ENCODE assay signal across 8 cellular contexts in the genomic region with DNA sequence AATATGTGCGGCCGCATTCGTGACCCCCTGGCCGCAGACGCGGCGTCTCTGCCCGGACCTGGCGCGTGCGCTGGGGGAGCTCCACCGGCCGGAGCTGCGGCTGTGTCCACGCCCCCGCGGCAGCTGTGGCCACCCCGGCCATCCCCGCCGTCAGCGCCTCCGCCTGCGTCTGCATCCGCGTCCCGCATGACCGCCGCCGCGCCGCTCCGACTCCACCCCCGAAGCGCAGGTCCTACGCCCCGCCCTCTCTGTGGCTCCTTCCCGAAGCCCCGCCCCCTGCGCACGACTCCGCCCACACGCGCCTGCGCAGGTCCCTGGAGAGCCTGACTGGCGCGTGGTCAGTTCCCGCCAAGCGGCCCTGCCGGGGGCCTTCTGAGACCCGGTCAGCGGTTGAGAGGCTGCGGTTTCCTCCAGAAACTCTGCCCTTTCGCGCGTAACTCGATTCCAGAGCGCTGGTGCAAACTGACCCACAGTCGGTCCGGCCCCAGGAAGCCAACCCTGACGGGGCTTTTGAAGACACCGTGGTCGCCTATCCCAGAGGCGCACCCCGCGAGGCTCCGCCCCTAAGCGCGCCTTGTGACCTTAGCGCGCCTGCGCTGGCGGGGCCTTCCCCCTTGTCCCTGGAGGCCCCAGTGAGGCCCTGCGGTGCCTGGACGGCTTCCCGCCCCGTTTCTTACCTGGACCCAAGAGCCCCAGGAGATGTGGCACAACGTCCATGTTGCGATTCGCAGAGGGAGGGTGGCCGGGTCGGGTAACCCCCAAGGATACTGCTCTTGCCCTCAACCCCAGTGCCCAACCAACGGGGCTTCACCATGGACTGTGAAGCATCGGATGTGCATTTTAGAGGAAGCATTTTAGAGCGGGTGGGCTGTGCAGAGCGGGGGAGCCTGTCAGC. TPM values are rescaled to one million over a fixed set of nuclear protein-coding genes. Genes with fewer than 3 reads are reported as not detected.
DNase-seq lines count a peak whose midpoint lies in the region; ATAC-seq, FAIRE-seq and TF ChIP-seq lines count a peak whose summit lies in the region.

A gene with protein sequence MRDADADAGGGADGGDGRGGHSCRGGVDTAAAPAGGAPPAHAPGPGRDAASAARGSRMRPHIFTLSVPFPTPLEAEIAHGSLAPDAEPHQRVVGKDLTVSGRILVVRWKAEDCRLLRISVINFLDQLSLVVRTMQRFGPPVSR (minus strand): TSS at position 554 of the 895 bp plus-strand sequence. CDS start 366 bp downstream, at position 188.

- H3K4me3 Mint-ChIP-seq in immature natural killer cell = peak within 1 kb of the TSS; percentile 80 to 87 (median 81)

- H3K36me3 ChIP-seq in WERI-Rb-1 (peaks cover 14% of the 10 kb centered on the region), breast epithelium (no peaks in the 10 kb centered on the region)

- intact Hi-C loops in breast epithelium (cut with DNase I; ENCODE audit: low total_unique reads) = no loop called here

- POLR2A ChIA-PET in A549 (lab: Yijun Ruan, JAX) = interaction anchor here (0.5 to 1.3 kb wide), 4 partner anchors 11 to 762 kb away, joined by 3 to 8 read pairs (median 4); a partner anchor contains a TSS

- H3K27ac ChIP-seq in A549 (peak within 1 kb of the TSS; percentile 71 to 91), WERI-Rb-1 (peak within 1 kb of the TSS; percentile 44), breast epithelium (peak within 1 kb of the TSS; percentile 48 to 82)

- TF ChIP-seq POLR2A in A549 (IDR thresholded peaks at IDR 0.05; ENCODE audit: low read length) (peak; percentile 66), breast epithelium (IDR thresholded peaks at IDR 0.05) (no peak)

- TF ChIP-seq CTCF in A549 (IDR thresholded peaks at IDR 0.05) (no peak), WERI-Rb-1 (IDR thresholded peaks at IDR 0.05; ENCODE audit: low read depth, low read length) (no peak), breast epithelium (IDR thresholded peaks at IDR 0.05) (no peak)

- peak within 1 kb of the TSS; percentile 89 to 96 (median 94) for H3K27ac Mint-ChIP-seq in immature natural killer cell

- DNase-seq in A549 (ENCODE audit: low read depth in 1 of 2, low spot score in 1 of 2) (peak; percentile 83 to 94), NCI-H2171 (lab: John Stamatoyannopoulos, UW) (peak; percentile 71), WERI-Rb-1 (peak; percentile 95), breast epithelium (ENCODE audit: low spot score in 2 of 2) (peak; percentile 87 to 90), immature natural killer cell (peak; percentile 96), smooth muscle cell of the brain vasculature (ENCODE audit: low read depth, low spot score) (peak; percentile 58)

- no peaks in the 10 kb centered on the region for H3K9me3 Mint-ChIP-seq in immature natural killer cell

- H3K36me3 Mint-ChIP-seq in immature natural killer cell = no peaks in the 10 kb centered on the region

- CTCF ChIA-PET in A549 (lab: Yijun Ruan, JAX) = interaction anchor here (1.8 kb wide), 1 partner anchor 11 kb away, joined by 6 read pairs; a partner anchor contains a TSS

- WGBS in A549 (ENCODE audit: missing lambda C conversion rate) = 47% methylated on average over 8 of the region's 85 CpGs

- H3K4me1 Mint-ChIP-seq in immature natural killer cell = peaks cover 7 to 10% of the 10 kb centered on the region in 2 donors

- TF ChIP-seq EP300 in A549 (IDR thresholded peaks at IDR 0.05) = no peak

- peaks cover 6 to 12% (median 11%) of the 10 kb centered on the region in 3 donors for H3K27me3 Mint-ChIP-seq in immature natural killer cell (ENCODE audit: low read depth in 3 of 3)

- peak; percentile 88 to 93 for ATAC-seq in A549
- ATAC-seq in GM18867 (IDR thresholded peaks at IDR 0.05; ENCODE audit: unreplicated experiment) = peak; percentile 82
- ATAC-seq in HG03097 (IDR thresholded peaks at IDR 0.05; ENCODE audit: low FRiP score, unreplicated experiment) = peak; percentile 72

- peak within 1 kb of the TSS; percentile 97 for H3K4me2 ChIP-seq in A549

- H3K4me3 ChIP-seq in A549 = peak within 1 kb of the TSS; percentile 83
- peak within 1 kb of the TSS; percentile 39 for H3K4me3 ChIP-seq in WERI-Rb-1 (ENCODE audit: low read depth, low read length)
- peak within 1 kb of the TSS; percentile 44 to 72 (median 48) for H3K4me3 ChIP-seq in breast epithelium

- H3K27me3 ChIP-seq in WERI-Rb-1 (ENCODE audit: insufficient read depth, low read depth, severe bottlenecking) (peaks cover 7% of the 10 kb centered on the region), breast epithelium (peaks cover 0 to 27% of the 10 kb centered on the region in 2 donors)

- TF ChIP-seq RAD21 in A549 (conservative IDR thresholded peaks at IDR 0.05 in 1 of 2, IDR thresholded peaks at IDR 0.05 in 1 of 2) = no peak

- H3K9me3 ChIP-seq in A549 (no peaks in the 10 kb centered on the region), WERI-Rb-1 (ENCODE audit: severe bottlenecking) (peaks cover 8% of the 10 kb centered on the region), breast epithelium (no peaks in the 10 kb centered on the region)

- FAIRE-seq in A549 (lab: Jason Lieb, UNC) = peak; percentile 43

- peaks cover 5% of the 10 kb centered on the region; the same call in 1 of the 3 replicates for H3K4me1 ChIP-seq in A549
- H3K4me1 ChIP-seq in breast epithelium = no peaks in the 10 kb centered on the region

TF ChIP-seq in A549, 52 proteins besides CTCF, POLR2A, EP300 and RAD21 (continues in another document):
- TF ChIP-seq RNF2 (IDR thresholded peaks at IDR 0.05; ENCODE audit: borderline replicate concordance, low read depth) (0 out of 2 replicates have a peak, but pooled peaks have one; percentile 64), FOXS1 (CRISPR knock-in tag; IDR thresholded peaks at IDR 0.05) (peak; percentile 73), FOSB (CRISPR knock-in tag; IDR thresholded peaks at IDR 0.05) (no peak), HOXA7 (CRISPR knock-in tag; IDR thresholded peaks at IDR 0.05) (no peak), CBX2 (IDR thresholded peaks at IDR 0.05; ENCODE audit: borderline replicate concordance, low read depth) (no peak), HOXB13 (CRISPR knock-in tag; IDR thresholded peaks at IDR 0.05; ENCODE audit: low read depth) (peak; percentile 83; the same call in 1 of the 2 replicates), SREBF2 (IDR thresholded peaks at IDR 0.05) (no peak), ZSCAN20 (CRISPR knock-in tag; IDR thresholded peaks at IDR 0.05) (no peak), MAZ (IDR thresholded peaks at IDR 0.05; ENCODE audit: borderline replicate concordance, low read depth, low read length) (no peak), TP53 (CRISPR knock-in tag; IDR thresholded peaks at IDR 0.05) (0 out of 2 replicates have a peak, but pooled peaks have one; percentile 73), HEYL (CRISPR knock-in tag; IDR thresholded peaks at IDR 0.05) (no peak; the same call in 1 of the 2 replicates), PHF8 (IDR thresholded peaks at IDR 0.05; ENCODE audit: borderline replicate concordance, low read depth) (0 out of 2 replicates have a peak, but pooled peaks have one; percentile 36), EHF (CRISPR knock-in tag; IDR thresholded peaks at IDR 0.05) (0 out of 2 replicates have a peak, but pooled peaks have one; percentile 55), SMC3 (IDR thresholded peaks at IDR 0.05) (no peak), GATA3 (IDR thresholded peaks at IDR 0.05; ENCODE audit: borderline replicate concordance) (no peak), KDM5A (IDR thresholded peaks at IDR 0.05) (no peak), JUN (IDR thresholded peaks at IDR 0.05) (peak in 1 of 2 experiments; percentile 73; a peak in 4 of 5 replicates)
- TF ChIP-seq, protein P1, sequence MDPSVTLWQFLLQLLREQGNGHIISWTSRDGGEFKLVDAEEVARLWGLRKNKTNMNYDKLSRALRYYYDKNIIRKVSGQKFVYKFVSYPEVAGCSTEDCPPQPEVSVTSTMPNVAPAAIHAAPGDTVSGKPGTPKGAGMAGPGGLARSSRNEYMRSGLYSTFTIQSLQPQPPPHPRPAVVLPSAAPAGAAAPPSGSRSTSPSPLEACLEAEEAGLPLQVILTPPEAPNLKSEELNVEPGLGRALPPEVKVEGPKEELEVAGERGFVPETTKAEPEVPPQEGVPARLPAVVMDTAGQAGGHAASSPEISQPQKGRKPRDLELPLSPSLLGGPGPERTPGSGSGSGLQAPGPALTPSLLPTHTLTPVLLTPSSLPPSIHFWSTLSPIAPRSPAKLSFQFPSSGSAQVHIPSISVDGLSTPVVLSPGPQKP (IDR thresholded peaks at IDR 0.05; ENCODE audit: low read depth, low read length) = no peak
- TF ChIP-seq, protein P2, sequence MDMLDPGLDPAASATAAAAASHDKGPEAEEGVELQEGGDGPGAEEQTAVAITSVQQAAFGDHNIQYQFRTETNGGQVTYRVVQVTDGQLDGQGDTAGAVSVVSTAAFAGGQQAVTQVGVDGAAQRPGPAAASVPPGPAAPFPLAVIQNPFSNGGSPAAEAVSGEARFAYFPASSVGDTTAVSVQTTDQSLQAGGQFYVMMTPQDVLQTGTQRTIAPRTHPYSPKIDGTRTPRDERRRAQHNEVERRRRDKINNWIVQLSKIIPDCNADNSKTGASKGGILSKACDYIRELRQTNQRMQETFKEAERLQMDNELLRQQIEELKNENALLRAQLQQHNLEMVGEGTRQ (IDR thresholded peaks at IDR 0.05) = peak; percentile 48
- TF ChIP-seq, protein P3, sequence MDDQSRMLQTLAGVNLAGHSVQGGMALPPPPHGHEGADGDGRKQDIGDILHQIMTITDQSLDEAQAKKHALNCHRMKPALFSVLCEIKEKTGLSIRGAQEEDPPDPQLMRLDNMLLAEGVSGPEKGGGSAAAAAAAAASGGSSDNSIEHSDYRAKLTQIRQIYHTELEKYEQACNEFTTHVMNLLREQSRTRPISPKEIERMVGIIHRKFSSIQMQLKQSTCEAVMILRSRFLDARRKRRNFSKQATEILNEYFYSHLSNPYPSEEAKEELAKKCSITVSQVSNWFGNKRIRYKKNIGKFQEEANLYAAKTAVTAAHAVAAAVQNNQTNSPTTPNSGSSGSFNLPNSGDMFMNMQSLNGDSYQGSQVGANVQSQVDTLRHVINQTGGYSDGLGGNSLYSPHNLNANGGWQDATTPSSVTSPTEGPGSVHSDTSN (IDR thresholded peaks at IDR 0.05) = no peak
- TF ChIP-seq, protein P4, sequence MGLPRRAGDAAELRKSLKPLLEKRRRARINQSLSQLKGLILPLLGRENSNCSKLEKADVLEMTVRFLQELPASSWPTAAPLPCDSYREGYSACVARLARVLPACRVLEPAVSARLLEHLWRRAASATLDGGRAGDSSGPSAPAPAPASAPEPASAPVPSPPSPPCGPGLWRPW (IDR thresholded peaks at IDR 0.05) = no peak

RNA-seq across cellular contexts. Expression of the gene that starts here (rescaled TPM):
- polyA plus RNA-seq in A549 (2011; rRNA removed) = 20.6 and 26.8 TPM in 2 replicates
- 69.4 and 88.6 TPM in 2 replicates for polyA plus RNA-seq in A549 (2012; cell fraction: cytosol; rRNA removed)
- 68.8 and 83.8 TPM in 2 replicates for polyA plus RNA-seq in A549 (2012; cell fraction: nucleus; rRNA removed)
- 42.9 to 49.7 TPM (median 47.5 TPM) in 3 replicates for polyA plus RNA-seq in A549 (2017; fragmentation: RNase III; extraction: RNeasy Plus Mini Kit Qiagen cat#74134 plus additional on column Dnase treatment)
- 13.9 and 14.9 TPM in 2 replicates for polyA minus RNA-seq in A549 (2011; rRNA and poly(A)+ RNA removed)
- 10 to 100 TPM; 21.1 to 38.0 (median 28.8) TPM for total RNA-seq in breast epithelium
- 10 to 100 TPM; 30.5 to 65.0 (median 52.4) TPM for polyA plus RNA-seq in immature natural killer cell

Comparison
In these comparisons a context has a peak if more than half of its experiments do, and no peak if none do; other contexts are left out.
1. Peak in every context shown above with its lines: DNase-seq, ATAC-seq, H3K4me3 ChIP-seq and H3K27ac ChIP-seq.